Comparison of ENCODE assay signal across 2 cellular contexts in genomic region chr17:39595294-39595693, GRCh38.
A peak's percentile ranks its signal among the peaks of the same experiment; 100 is the strongest.
TF ChIP-seq lines count a peak whose summit lies in the region.

No MANE protein-coding gene starts in this region.

TF ChIP-seq in WTC11, 78 proteins besides CTCF, POLR2A, EP300 and RAD21:
- TF ChIP-seq PRDM15 (CRISPR knock-in tag; IDR thresholded peaks at IDR 0.05) (no peak), ZNF263 (CRISPR knock-in tag; IDR thresholded peaks at IDR 0.05; ENCODE audit: low read depth) (peak; percentile 79; the same call in 1 of the 2 replicates), FOXP1 (CRISPR knock-in tag; IDR thresholded peaks at IDR 0.05; ENCODE audit: borderline replicate concordance) (0 out of 2 replicates have a peak, but pooled peaks have one; percentile 28), IRF2 (CRISPR knock-in tag; IDR thresholded peaks at IDR 0.05; ENCODE audit: borderline replicate concordance, low read depth) (no peak), NR1H2 (CRISPR knock-in tag; IDR thresholded peaks at IDR 0.05) (no peak), GABPB1 (CRISPR knock-in tag; IDR thresholded peaks at IDR 0.05) (no peak)

TF ChIP-seq in H1, 55 proteins besides CTCF, POLR2A, EP300 and RAD21:
- TF ChIP-seq TAF1 (IDR thresholded peaks at IDR 0.05; ENCODE audit: low read depth, low read length) (no peak), SP4 (IDR thresholded peaks at IDR 0.05; ENCODE audit: low read length) (no peak), PHF8 (conservative IDR thresholded peaks at IDR 0.05; ENCODE audit: low read depth, low read length) (no peak), CTBP2 (IDR thresholded peaks at IDR 0.05; ENCODE audit: borderline replicate concordance, insufficient read depth, insufficient read length, low read length) (peak; percentile 38), TAF7 (optimal IDR thresholded peaks at IDR 0.05; ENCODE audit: borderline replicate concordance, low read depth, low read length) (no peak), RBBP5 (IDR thresholded peaks at IDR 0.05; ENCODE audit: borderline replicate concordance, low read depth, low read length) (no peak), EGR1 (IDR thresholded peaks at IDR 0.05; ENCODE audit: borderline replicate concordance, low read depth, low read length) (peak; percentile 12; the same call in 1 of the 2 replicates), YY1 (IDR thresholded peaks at IDR 0.05; ENCODE audit: low read depth, low read length) (0 out of 2 replicates have a peak, but pooled peaks have one; percentile 5), BCL11A (IDR thresholded peaks at IDR 0.05; ENCODE audit: low read depth in 2 of 2, low read length in 2 of 2) (no peak), KDM4A (IDR thresholded peaks at IDR 0.05; ENCODE audit: low read depth, low read length, severe bottlenecking) (no peak)
